In the genomic region with DNA sequence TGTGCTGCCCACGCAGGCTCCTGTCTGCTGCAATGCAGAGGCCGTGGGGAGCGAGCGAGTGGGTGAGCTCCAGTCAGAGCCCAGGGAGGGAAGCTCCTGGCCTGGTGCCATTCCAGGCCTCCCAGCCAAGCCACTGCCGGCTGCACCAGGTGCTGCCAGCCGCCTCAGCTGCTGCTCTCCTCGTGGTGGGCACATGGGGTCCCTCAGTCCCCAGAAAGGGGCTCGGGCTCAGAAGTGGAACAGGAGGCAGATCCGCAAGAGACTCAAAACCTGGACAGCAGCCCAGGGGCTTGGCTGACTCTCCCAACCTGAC, we compare ENCODE assay signal across 12 cellular contexts. TPM values are rescaled to one million over a fixed set of nuclear protein-coding genes. Genes with fewer than 3 reads are reported as not detected.
DNase-seq lines count a peak whose midpoint lies in the region; ATAC-seq and TF ChIP-seq lines count a peak whose summit lies in the region.
"Had no signal": no experiment of that assay in that cellular context is flagged by ENCODE, and none has a peak within 500 bp of the region (broad histone marks: within the 10 kb centered on the region; RNA-seq: fewer than 3 reads in every experiment).

No MANE protein-coding gene starts in this region.

- peak overlapping the region in 3 of 4 donors; percentile 15 to 29 (median 18) for H3K27ac ChIP-seq in body of pancreas
- no peak overlapping the region for H3K27ac ChIP-seq in naive thymus-derived CD4-positive, alpha-beta T cell (ENCODE audit: low read depth, low read length)

- no peak overlapping the region for H3K4me3 Mint-ChIP-seq in naive thymus-derived CD4-positive, alpha-beta T cell

- no peak for ATAC-seq in body of pancreas
- no peak for ATAC-seq in GM21390 (IDR thresholded peaks at IDR 0.05; ENCODE audit: unreplicated experiment)
- no peak for ATAC-seq in naive thymus-derived CD4-positive, alpha-beta T cell

- peaks cover 0 to 5% (median 0%) of the 10 kb centered on the region in 5 donors for H3K36me3 Mint-ChIP-seq in naive thymus-derived CD4-positive, alpha-beta T cell

- H3K9me3 ChIP-seq in BE2C (no peaks in the 10 kb centered on the region), body of pancreas (no peaks in the 10 kb centered on the region)
- no peaks in the 10 kb centered on the region for H3K9me3 ChIP-seq in naive thymus-derived CD4-positive, alpha-beta T cell (ENCODE audit: control insufficient read depth in 2 of 3, low read length in 3 of 3)

- CTCF ChIA-PET in naive thymus-derived CD4-positive, alpha-beta T cell (lab: Charles Lee) = interaction anchor here (0.7 kb wide), 1 partner anchor 99 kb away, joined by 3 read pairs; no protein-coding TSS in a partner anchor

- 0 to 9% methylated on average over 2 to 9 of the region's 9 CpGs for WGBS in body of pancreas, 2 donors

- no peaks in the 10 kb centered on the region for H3K27me3 Mint-ChIP-seq in naive thymus-derived CD4-positive, alpha-beta T cell

- POLR2A ChIA-PET in naive thymus-derived CD4-positive, alpha-beta T cell (lab: Charles Lee) = interaction anchor here (0.9 to 2.0 kb wide), 3 partner anchors 11 to 91 kb away, joined by 3 to 5 read pairs (median 5); partner anchors contain the start of gene OGFOD2

- TF ChIP-seq CTCF in BE2C (IDR thresholded peaks at IDR 0.05; ENCODE audit: low read depth, low read length) (no peak), body of pancreas (IDR thresholded peaks at IDR 0.05) (no peak)

- peaks cover 0 to 2% (median 0%) of the 10 kb centered on the region in 11 donors for H3K9me3 Mint-ChIP-seq in naive thymus-derived CD4-positive, alpha-beta T cell

- H3K27me3 ChIP-seq in BE2C = no peaks in the 10 kb centered on the region
- H3K27me3 ChIP-seq in body of pancreas = no peaks in the 10 kb centered on the region
- no peaks in the 10 kb centered on the region for H3K27me3 ChIP-seq in naive thymus-derived CD4-positive, alpha-beta T cell (ENCODE audit: control insufficient read depth in 2 of 2, insufficient read depth in 2 of 2, low read length in 2 of 2)

- H3K4me3 ChIP-seq in BE2C (ENCODE audit: low read depth, low read length) (peak overlapping the region; percentile 16; the same call in 1 of the 2 replicates), body of pancreas (no peak overlapping the region)
- no peak overlapping the region for H3K4me3 ChIP-seq in naive thymus-derived CD4-positive, alpha-beta T cell (ENCODE audit: low read length)

- peaks cover 5 to 17% (median 12%) of the 10 kb centered on the region in 7 donors for H3K4me1 Mint-ChIP-seq in naive thymus-derived CD4-positive, alpha-beta T cell

- peaks cover 23% of the 10 kb centered on the region for H3K4me1 ChIP-seq in BE2C
- H3K4me1 ChIP-seq in body of pancreas = peaks cover 53% of the 10 kb centered on the region
- peaks cover 10 to 15% of the 10 kb centered on the region in 2 donors for H3K4me1 ChIP-seq in naive thymus-derived CD4-positive, alpha-beta T cell (ENCODE audit: control insufficient read depth in 2 of 2, insufficient read depth in 2 of 2, low read length in 2 of 2)

- no peak overlapping the region for H3K27ac Mint-ChIP-seq in naive thymus-derived CD4-positive, alpha-beta T cell

- intact Hi-C loops in body of pancreas (cut with DNase I) = no loop called here
- intact Hi-C loops in naive thymus-derived CD4-positive, alpha-beta T cell (cut with micrococcal nuclease) = loop anchor here in 1 of 2 donors (10.0 kb wide), 1 partner anchor 879 kb away; no protein-coding TSS in a partner anchor

- TF ChIP-seq POLR2A in body of pancreas (IDR thresholded peaks at IDR 0.05) = no peak

- DNase-seq in BE2C = peak; percentile 69
- peak; percentile 78 for DNase-seq in NCI-H1694 treated with DMSO at 0.1 percent for 48 hours (lab: John Stamatoyannopoulos, UW)
- peak; percentile 56 to 79 (median 71) for DNase-seq in body of pancreas
- peak; percentile 58 for DNase-seq in medulla oblongata (ENCODE audit: extremely low spot score)
- no peak for DNase-seq in SKM-1 treated with dmso at 0.1 percent for 144 hours (lab: John Stamatoyannopoulos, UW; ENCODE audit: unreplicated experiment)
- no peak for DNase-seq in GDM1 (lab: John Stamatoyannopoulos, UW)
- no peak for DNase-seq in naive thymus-derived CD4-positive, alpha-beta T cell
- DNase-seq: activated CD4-positive, alpha-beta T cell treated with anti-CD3 and anti-CD28 coated beads for 1 hour; kidney glomerular epithelial cell; NCI-H2227 treated with DMSO at 0.1 percent for 48 hours; stimulated activated CD4-positive, alpha-beta T cell treated with anti-CD3 and anti-CD28 coated beads, Interleukin-4, amount 100 ng/mL, for 4 hours had no signal

- peaks cover 15% of the 10 kb centered on the region for H3K36me3 ChIP-seq in BE2C
- no peaks in the 10 kb centered on the region for H3K36me3 ChIP-seq in body of pancreas (replicated peaks in 1 of 2; ENCODE audit: insufficient read depth in 1 of 2, low read depth in 2 of 2)
- peaks cover 0 to 9% (median 0%) of the 10 kb centered on the region in 3 experiments for H3K36me3 ChIP-seq in naive thymus-derived CD4-positive, alpha-beta T cell (ENCODE audit: control insufficient read depth in 2 of 3, insufficient read depth in 3 of 3, low read length in 3 of 3)

RNA-seq across cellular contexts. Expression of gene ABCB9, which starts 2.4 kb away (rescaled TPM):
- polyA plus RNA-seq in BE2C (2012; ENCODE audit: insufficient read depth, insufficient read length, low read depth) = 23.6 TPM
- 1 to 10 TPM; 5.2 to 7.9 TPM for total RNA-seq in body of pancreas
- total RNA-seq in naive thymus-derived CD4-positive, alpha-beta T cell = 1 to 10 TPM; 6.2 to 8.9 (median 7.1) TPM
- 1 to 10 TPM in 1 of 2 donors, under 1 TPM in 1; 0.74 to 1.5 TPM for polyA plus RNA-seq in naive thymus-derived CD4-positive, alpha-beta T cell

RNA-seq across cellular contexts. Expression of gene OGFOD2, which starts 11.2 kb away (rescaled TPM):
- 71.8 TPM for polyA plus RNA-seq in BE2C (2012; ENCODE audit: insufficient read depth, insufficient read length, low read depth)
- 10 to 100 TPM in 1 of 2 donors, 1 to 10 TPM in 1; 8.6 to 25.4 TPM for total RNA-seq in body of pancreas
- 10 to 100 TPM; 17.4 to 49.1 (median 27.2) TPM for total RNA-seq in naive thymus-derived CD4-positive, alpha-beta T cell
- polyA plus RNA-seq in naive thymus-derived CD4-positive, alpha-beta T cell = 10 to 100 TPM; 16.8 to 19.5 TPM

RNA-seq across cellular contexts. Expression of gene ARL6IP4, which starts 16.6 kb away (rescaled TPM):
- polyA plus RNA-seq in BE2C (2012; ENCODE audit: insufficient read depth, insufficient read length, low read depth) = 558 TPM
- total RNA-seq in body of pancreas = 100 to 1,000 TPM; 215 to 237 TPM
- total RNA-seq in naive thymus-derived CD4-positive, alpha-beta T cell = 100 to 1,000 TPM; 137 to 189 (median 169) TPM
- 100 to 1,000 TPM; 201 to 295 TPM for polyA plus RNA-seq in naive thymus-derived CD4-positive, alpha-beta T cell

Comparison
In these comparisons a context has a peak if more than half of its experiments do, and no peak if none do; other contexts are left out.
1. DNase-seq: peak in BE2C (single experiment), NCI-H1694 treated with DMSO at 0.1 percent for 48 hours (single experiment), body of pancreas (4 of 4) and medulla oblongata (single experiment); none in SKM-1 treated with dmso at 0.1 percent for 144 hours (single experiment), GDM1 (single experiment) and naive thymus-derived CD4-positive, alpha-beta T cell (0 of 9).